1 cellular context compared by ENCODE assay signal in genomic region chr4:82981116-82981515, GRCh38.
TF ChIP-seq lines count a peak whose summit lies in the region.

No MANE protein-coding gene starts in this region.

TF ChIP-seq in GM12878, 131 proteins besides CTCF, POLR2A, EP300 and RAD21 (continued from another document):
- TF ChIP-seq PKNOX1 (IDR thresholded peaks at IDR 0.05) (no peak), IKZF2 (IDR thresholded peaks at IDR 0.05) (no peak), ATF2 (IDR thresholded peaks at IDR 0.05; ENCODE audit: low read length) (no peak), NR2C2 (IDR thresholded peaks at IDR 0.05; ENCODE audit: borderline replicate concordance, control insufficient read depth, insufficient read length, low read depth) (no peak), DPF2 (IDR thresholded peaks at IDR 0.05) (no peak), ZBED1 (IDR thresholded peaks at IDR 0.05; ENCODE audit: borderline replicate concordance) (no peak), CREB1 (IDR thresholded peaks at IDR 0.05; ENCODE audit: low read depth) (no peak), RCOR1 (conservative IDR thresholded peaks at IDR 0.05; ENCODE audit: low read depth, low read length) (no peak), MEF2A (IDR thresholded peaks at IDR 0.05; ENCODE audit: insufficient read depth, low read depth, low read length) (no peak), KDM1A (IDR thresholded peaks at IDR 0.05; ENCODE audit: borderline replicate concordance) (no peak), ZNF207 (IDR thresholded peaks at IDR 0.05; ENCODE audit: borderline replicate concordance) (no peak), EZH2 (IDR thresholded peaks at IDR 0.05; ENCODE audit: borderline replicate concordance, control insufficient read depth, low read depth, low read length) (no peak), ZBTB4 (CRISPR knock-in tag; IDR thresholded peaks at IDR 0.05) (no peak), POU2F2 (IDR thresholded peaks at IDR 0.05; ENCODE audit: borderline replicate concordance, low read depth, low read length) (no peak)
